9 cellular contexts compared by ENCODE assay signal in the genomic region with DNA sequence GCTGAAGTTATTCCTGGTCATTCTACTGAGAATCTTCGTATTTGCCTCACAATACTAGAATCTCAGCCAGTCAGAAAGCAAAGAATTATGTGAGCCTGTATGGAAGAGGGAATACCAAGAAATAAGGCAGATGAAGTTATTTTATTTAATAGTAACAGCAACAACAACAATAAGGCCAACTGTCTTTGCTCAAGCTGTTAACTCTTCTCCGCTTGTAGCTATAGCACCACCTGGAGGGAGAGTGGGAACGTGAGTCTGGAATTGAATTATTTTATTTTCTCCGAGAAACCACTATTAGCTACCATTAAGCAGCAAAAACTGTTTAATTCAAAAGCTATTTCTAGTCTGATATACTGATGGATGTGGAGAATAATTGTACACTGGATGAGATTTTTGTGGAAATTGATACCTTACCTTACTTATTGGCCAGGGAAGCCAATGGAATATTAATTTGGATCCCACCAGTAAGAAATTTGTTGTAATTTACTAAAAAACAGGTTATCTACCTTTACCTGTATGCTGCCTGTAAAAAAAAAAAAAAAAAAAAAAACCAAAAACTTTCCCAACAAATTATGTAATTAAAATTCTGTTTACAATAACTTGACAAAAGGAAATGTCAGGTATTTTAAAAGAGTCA. TPM values are rescaled to one million over a fixed set of nuclear protein-coding genes. Genes with fewer than 3 reads are reported as not detected.
DNase-seq lines count a peak whose midpoint lies in the region; TF ChIP-seq lines count a peak whose summit lies in the region.
"Had no signal": no experiment of that assay in that cellular context is flagged by ENCODE, and none has a peak within 500 bp of the region (broad histone marks: within the 10 kb centered on the region; RNA-seq: fewer than 3 reads in every experiment).

No MANE protein-coding gene starts in this region.

- peak; percentile 83 for TF ChIP-seq CTCF in epithelial cell of esophagus (IDR thresholded peaks at IDR 0.05; ENCODE audit: insufficient read depth, low read depth, low read length, missing control alignments)
- TF ChIP-seq CTCF in mesothelial cell of epicardium (IDR thresholded peaks at IDR 0.05; ENCODE audit: unreplicated experiment) = peak; percentile 47

- peak; percentile 33 for DNase-seq in NCI-H146 (lab: John Stamatoyannopoulos, UW)
- no peak for DNase-seq in NCI-H146 treated with DMSO at 0.1 percent for 48 hours (lab: John Stamatoyannopoulos, UW; ENCODE audit: unreplicated experiment)
- peak; percentile 38 to 49 for DNase-seq in SHP77 (lab: John Stamatoyannopoulos, UW)
- peak; percentile 65 for DNase-seq in epithelial cell of esophagus (ENCODE audit: low read depth)
- no peak for DNase-seq in mesothelial cell of epicardium (ENCODE audit: low spot score in 2 of 2, unreplicated experiment in 2 of 2)
- no peak for DNase-seq in activated CD4-positive, alpha-beta memory T cell treated with anti-CD3 and anti-CD28 coated beads for 36 hours
- no peak for DNase-seq in mesenteric fat pad (ENCODE audit: low spot score)

- POLR2A ChIA-PET in activated CD4-positive, alpha-beta memory T cell treated with anti-CD3 and anti-CD28 coated beads for 36 hours (lab: Charles Lee) = no interaction called here

- peak overlapping the region; percentile 30 for H3K27ac Mint-ChIP-seq in mesothelial cell of epicardium
- H3K27ac Mint-ChIP-seq in activated CD4-positive, alpha-beta memory T cell treated with anti-CD3 and anti-CD28 coated beads for 36 hours = no peak overlapping the region

- H3K36me3 Mint-ChIP-seq in mesothelial cell of epicardium = peaks cover 12% of the 10 kb centered on the region
- peaks cover 19% of the 10 kb centered on the region for H3K36me3 Mint-ChIP-seq in activated CD4-positive, alpha-beta memory T cell treated with anti-CD3 and anti-CD28 coated beads for 36 hours

- no peak overlapping the region for H3K4me3 Mint-ChIP-seq in mesothelial cell of epicardium
- H3K4me3 Mint-ChIP-seq in activated CD4-positive, alpha-beta memory T cell treated with anti-CD3 and anti-CD28 coated beads for 36 hours = no peak overlapping the region
- H3K4me3 Mint-ChIP-seq: CD8-positive, alpha-beta memory T cell had no signal

- peaks cover 2% of the 10 kb centered on the region for H3K9me3 Mint-ChIP-seq in mesothelial cell of epicardium
- H3K9me3 Mint-ChIP-seq in activated CD4-positive, alpha-beta memory T cell treated with anti-CD3 and anti-CD28 coated beads for 36 hours = no peaks in the 10 kb centered on the region
- H3K9me3 Mint-ChIP-seq: CD8-positive, alpha-beta memory T cell had no signal

- no peak overlapping the region for H3K4me3 ChIP-seq in epithelial cell of esophagus (ENCODE audit: low read length)

- TF ChIP-seq RAD21 in Ishikawa (IDR thresholded peaks at IDR 0.05; ENCODE audit: low read depth) = peak; percentile 88

- intact Hi-C loops in activated CD4-positive, alpha-beta memory T cell treated with anti-CD3 and anti-CD28 coated beads for 36 hours (cut with micrococcal nuclease) = loop anchor here (2.0 kb wide), 1 partner anchor 292 kb away; no protein-coding TSS in a partner anchor

- CTCF ChIA-PET in activated CD4-positive, alpha-beta memory T cell treated with anti-CD3 and anti-CD28 coated beads for 36 hours (lab: Charles Lee) = interaction anchor here (0.6 to 4.4 kb wide), 12 partner anchors 9 to 300 kb away, joined by 3 to 43 read pairs (median 3); a partner anchor contains a TSS

- no peak for TF ChIP-seq EP300 in Ishikawa (IDR thresholded peaks at IDR 0.05; ENCODE audit: borderline replicate concordance)

- peaks cover 17% of the 10 kb centered on the region for H3K4me1 Mint-ChIP-seq in mesothelial cell of epicardium
- H3K4me1 Mint-ChIP-seq in activated CD4-positive, alpha-beta memory T cell treated with anti-CD3 and anti-CD28 coated beads for 36 hours (ENCODE audit: low read depth) = no peaks in the 10 kb centered on the region

- no peaks in the 10 kb centered on the region for H3K27me3 Mint-ChIP-seq in mesothelial cell of epicardium (ENCODE audit: low read depth)
- H3K27me3 Mint-ChIP-seq in activated CD4-positive, alpha-beta memory T cell treated with anti-CD3 and anti-CD28 coated beads for 36 hours = no peaks in the 10 kb centered on the region
- H3K27me3 Mint-ChIP-seq: CD8-positive, alpha-beta memory T cell had no signal

TF ChIP-seq in Ishikawa, 13 proteins besides CTCF, POLR2A, EP300 and RAD21:
- TF ChIP-seq, protein P1, sequence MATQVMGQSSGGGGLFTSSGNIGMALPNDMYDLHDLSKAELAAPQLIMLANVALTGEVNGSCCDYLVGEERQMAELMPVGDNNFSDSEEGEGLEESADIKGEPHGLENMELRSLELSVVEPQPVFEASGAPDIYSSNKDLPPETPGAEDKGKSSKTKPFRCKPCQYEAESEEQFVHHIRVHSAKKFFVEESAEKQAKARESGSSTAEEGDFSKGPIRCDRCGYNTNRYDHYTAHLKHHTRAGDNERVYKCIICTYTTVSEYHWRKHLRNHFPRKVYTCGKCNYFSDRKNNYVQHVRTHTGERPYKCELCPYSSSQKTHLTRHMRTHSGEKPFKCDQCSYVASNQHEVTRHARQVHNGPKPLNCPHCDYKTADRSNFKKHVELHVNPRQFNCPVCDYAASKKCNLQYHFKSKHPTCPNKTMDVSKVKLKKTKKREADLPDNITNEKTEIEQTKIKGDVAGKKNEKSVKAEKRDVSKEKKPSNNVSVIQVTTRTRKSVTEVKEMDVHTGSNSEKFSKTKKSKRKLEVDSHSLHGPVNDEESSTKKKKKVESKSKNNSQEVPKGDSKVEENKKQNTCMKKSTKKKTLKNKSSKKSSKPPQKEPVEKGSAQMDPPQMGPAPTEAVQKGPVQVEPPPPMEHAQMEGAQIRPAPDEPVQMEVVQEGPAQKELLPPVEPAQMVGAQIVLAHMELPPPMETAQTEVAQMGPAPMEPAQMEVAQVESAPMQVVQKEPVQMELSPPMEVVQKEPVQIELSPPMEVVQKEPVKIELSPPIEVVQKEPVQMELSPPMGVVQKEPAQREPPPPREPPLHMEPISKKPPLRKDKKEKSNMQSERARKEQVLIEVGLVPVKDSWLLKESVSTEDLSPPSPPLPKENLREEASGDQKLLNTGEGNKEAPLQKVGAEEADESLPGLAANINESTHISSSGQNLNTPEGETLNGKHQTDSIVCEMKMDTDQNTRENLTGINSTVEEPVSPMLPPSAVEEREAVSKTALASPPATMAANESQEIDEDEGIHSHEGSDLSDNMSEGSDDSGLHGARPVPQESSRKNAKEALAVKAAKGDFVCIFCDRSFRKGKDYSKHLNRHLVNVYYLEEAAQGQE (IDR thresholded peaks at IDR 0.05; ENCODE audit: low read depth) = no peak
- TF ChIP-seq, protein P2, sequence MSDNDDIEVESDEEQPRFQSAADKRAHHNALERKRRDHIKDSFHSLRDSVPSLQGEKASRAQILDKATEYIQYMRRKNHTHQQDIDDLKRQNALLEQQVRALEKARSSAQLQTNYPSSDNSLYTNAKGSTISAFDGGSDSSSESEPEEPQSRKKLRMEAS (IDR thresholded peaks at IDR 0.05) = no peak
- TF ChIP-seq TCF12 (IDR thresholded peaks at IDR 0.05; ENCODE audit: low read depth) (no peak), YY1 (IDR thresholded peaks at IDR 0.05; ENCODE audit: low read depth) (no peak), TEAD4 (IDR thresholded peaks at IDR 0.05) (no peak), TAF1 (IDR thresholded peaks at IDR 0.05; ENCODE audit: low read depth) (no peak), EGR1 (IDR thresholded peaks at IDR 0.05) (no peak), FOXM1 (IDR thresholded peaks at IDR 0.05; ENCODE audit: borderline replicate concordance, low read depth) (no peak), NFIC (IDR thresholded peaks at IDR 0.05) (no peak), ZBTB7A (IDR thresholded peaks at IDR 0.05; ENCODE audit: low read depth) (no peak), CREB1 (IDR thresholded peaks at IDR 0.05; ENCODE audit: low read depth) (no peak), CEBPB (IDR thresholded peaks at IDR 0.05) (no peak)
- TF ChIP-seq, protein P3, sequence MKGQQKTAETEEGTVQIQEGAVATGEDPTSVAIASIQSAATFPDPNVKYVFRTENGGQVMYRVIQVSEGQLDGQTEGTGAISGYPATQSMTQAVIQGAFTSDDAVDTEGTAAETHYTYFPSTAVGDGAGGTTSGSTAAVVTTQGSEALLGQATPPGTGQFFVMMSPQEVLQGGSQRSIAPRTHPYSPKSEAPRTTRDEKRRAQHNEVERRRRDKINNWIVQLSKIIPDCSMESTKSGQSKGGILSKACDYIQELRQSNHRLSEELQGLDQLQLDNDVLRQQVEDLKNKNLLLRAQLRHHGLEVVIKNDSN (IDR thresholded peaks at IDR 0.05) = no peak
TF ChIP-seq in Ishikawa: peak in this region for 0.

RNA-seq across cellular contexts. Expression of a gene that starts 50.1 kb away (rescaled TPM):
- total RNA-seq in mesothelial cell of epicardium (8.3 to 10.2 TPM (median 8.4 TPM) in 3 replicates), mesenteric fat pad (7.2 TPM)
- 1 to 10 TPM; 5.3 to 7.0 TPM for total RNA-seq in activated CD4-positive, alpha-beta memory T cell treated with anti-CD3 and anti-CD28 coated beads for 36 hours

Comparison
In these comparisons a context has a peak if more than half of its experiments do, and no peak if none do; other contexts are left out.
1. DNase-seq: peak in NCI-H146 (single experiment), SHP77 (2 of 2) and epithelial cell of esophagus (single experiment); none in NCI-H146 treated with DMSO at 0.1 percent for 48 hours (single experiment), mesothelial cell of epicardium (0 of 2), activated CD4-positive, alpha-beta memory T cell treated with anti-CD3 and anti-CD28 coated beads for 36 hours (single experiment) and mesenteric fat pad (single experiment).